ENCODE assay signal across 26 cellular contexts in the genomic region with DNA sequence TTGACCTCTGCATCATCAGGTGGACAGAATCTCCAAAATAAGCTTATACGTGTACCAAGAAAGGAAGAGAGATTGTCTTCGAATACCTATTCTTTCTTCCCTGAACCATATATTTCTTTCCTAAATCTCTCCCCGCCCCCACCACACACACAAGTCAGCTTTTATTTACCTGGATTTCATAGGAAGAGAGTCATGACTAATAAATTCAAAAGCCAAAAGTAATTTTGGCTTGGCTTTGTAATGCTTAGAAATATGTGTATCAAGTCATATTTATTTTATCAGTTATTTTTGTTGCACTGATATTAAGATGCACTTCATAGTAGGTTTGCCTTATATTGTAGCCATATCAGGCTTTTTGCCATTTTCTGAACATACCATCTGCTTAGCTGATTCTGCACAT.
"Had no signal": no experiment of that assay in that cellular context is flagged by ENCODE, and none has a peak within 500 bp of the region (broad histone marks: within the 10 kb centered on the region; RNA-seq: fewer than 3 reads in every experiment).

No MANE protein-coding gene starts in this region.

- ATAC-seq: naive thymus-derived CD8-positive, alpha-beta T cell; natural killer cell treated with Interleukin-12 subunit alpha and Interleukin-12 subunit beta and Interleukin-15 and Interleukin-18, amount 100 ng/mL, for 72 hours; pancreas; right lobe of liver; stimulated activated effector memory CD8-positive, alpha-beta T cell treated with anti-CD3 and anti-CD28 coated beads, Interleukin-12 subunit alpha, Interleukin-12 subunit beta, amount 100 ng/mL, for 72 hours; stimulated activated naive B cell treated with anti-CD40 and anti-IgM and Interleukin-4, amounts not matched to agents 10 μg/mL and 1 μg/mL and 100 μg/mL, for 72 hours had no signal

- H3K27me3 ChIP-seq: neutrophil, pancreas, right atrium auricular region, right lobe of liver, sigmoid colon, stomach, thyroid gland, tibial nerve, upper lobe of left lung, vagina had no signal

- H3K9me3 ChIP-seq: neutrophil, pancreas, prostate gland, right atrium auricular region, right lobe of liver, sigmoid colon, stomach, thoracic aorta, thyroid gland, tibial nerve, upper lobe of left lung, vagina had no signal

- H3K27ac ChIP-seq: neutrophil, pancreas, prostate gland, right atrium auricular region, right lobe of liver, sigmoid colon, stomach, thoracic aorta, thyroid gland, tibial nerve, upper lobe of left lung, vagina had no signal

- H3K36me3 ChIP-seq: neutrophil, pancreas, prostate gland, right atrium auricular region, right lobe of liver, sigmoid colon, stomach, thoracic aorta, thyroid gland, tibial nerve, upper lobe of left lung, vagina had no signal

- H3K4me1 ChIP-seq: pancreas, prostate gland, right atrium auricular region, right lobe of liver, sigmoid colon, stomach, thyroid gland, tibial nerve, upper lobe of left lung, vagina had no signal

- DNase-seq: naive thymus-derived CD8-positive, alpha-beta T cell; nephron progenitor cell; nucleus accumbens; pancreas; retina; right lobe of liver; sigmoid colon; small intestine; stimulated activated CD4-positive, alpha-beta T cell treated with anti-CD3 and anti-CD28 coated beads, Interleukin-15, amount 100 ng/mL, for 24 hours; stimulated activated CD4-positive, alpha-beta T cell treated with anti-CD3 and anti-CD28 coated beads, Interleukin-2, amount 100 ng/mL, for 24 hours; stimulated activated CD4-positive, alpha-beta T cell treated with anti-CD3 and anti-CD28 coated beads, Interleukin-2, amount 100 ng/mL, for 48 hours; stimulated activated CD4-positive, alpha-beta T cell treated with anti-CD3 and anti-CD28 coated beads, Interleukin-4, amount 100 ng/mL, for 24 hours; stimulated activated naive B cell treated with anti-CD40 and anti-IgM and Interleukin-4, amounts not matched to agents 10 μg/mL and 1 μg/mL and 100 μg/mL, for 72 hours; stimulated activated naive CD4-positive, alpha-beta T cell treated with Interleukin-2 at 50 U/mL for 16 hours; stomach; thyroid gland; trophoblast cell; upper lobe of left lung had no signal

- H3K4me3 ChIP-seq: pancreas, prostate gland, right atrium auricular region, right lobe of liver, sigmoid colon, stomach, thoracic aorta, thyroid gland, tibial nerve, upper lobe of left lung, vagina had no signal
